ENCODE assay signal across 9 cellular contexts in genomic region chrX:134908235-134908834, GRCh38. TPM values are rescaled to one million over a fixed set of nuclear protein-coding genes. Genes with fewer than 3 reads are reported as not detected.
DNase-seq lines count a peak whose midpoint lies in the region; ATAC-seq, FAIRE-seq and TF ChIP-seq lines count a peak whose summit lies in the region.
"Had no signal": no experiment of that assay in that cellular context is flagged by ENCODE, and none has a peak within 500 bp of the region (broad histone marks: within the 10 kb centered on the region; RNA-seq: fewer than 3 reads in every experiment).

No MANE protein-coding gene starts in this region.

- no peak overlapping the region for H3K27ac ChIP-seq in lower lobe of right lung

- no peaks in the 10 kb centered on the region for H3K9me3 Mint-ChIP-seq in HFFc6
- H3K9me3 Mint-ChIP-seq in T-helper 2 cell treated with Interferon-gamma antibody and Interleukin-4, amounts not matched to agents 5 μg/mL and 100 μg/mL, for 36 hours, result no peaks in the 10 kb centered on the region

- ATAC-seq in HG03196 (IDR thresholded peaks at IDR 0.05; ENCODE audit: unreplicated experiment) (no peak), lower lobe of right lung (no peak)

- no peak overlapping the region for H3K4me3 ChIP-seq in lower lobe of right lung

- intact Hi-C loops in lower lobe of right lung (cut with DNase I), result no loop called here

- 0 out of 2 replicates have a peak, but pooled peaks cover 1% of the 10 kb centered on the region for H3K27me3 Mint-ChIP-seq in HFFc6 (ENCODE audit: insufficient read depth)
- no peaks in the 10 kb centered on the region for H3K27me3 Mint-ChIP-seq in T-helper 2 cell treated with Interferon-gamma antibody and Interleukin-4, amounts not matched to agents 5 μg/mL and 100 μg/mL, for 36 hours (ENCODE audit: low read depth)

- no peak for FAIRE-seq in RCC 7860 (lab: Jason Lieb, UNC)
- FAIRE-seq: HTR-8/SVneo had no signal

- no peaks in the 10 kb centered on the region for H3K27me3 ChIP-seq in lower lobe of right lung (ENCODE audit: low read depth)

- no peaks in the 10 kb centered on the region for H3K9me3 ChIP-seq in lower lobe of right lung

- H3K4me1 Mint-ChIP-seq in HFFc6 (ENCODE audit: low read depth), result peaks cover 21% of the 10 kb centered on the region
- H3K4me1 Mint-ChIP-seq in T-helper 2 cell treated with Interferon-gamma antibody and Interleukin-4, amounts not matched to agents 5 μg/mL and 100 μg/mL, for 36 hours (ENCODE audit: low read depth), result peaks cover 6% of the 10 kb centered on the region

- TF ChIP-seq CTCF in HFFc6 (IDR thresholded peaks at IDR 0.05), result peak; percentile 57; the same call in 1 of the 2 replicates
- no peak for TF ChIP-seq CTCF in lower lobe of right lung (IDR thresholded peaks at IDR 0.05)

- no peaks in the 10 kb centered on the region for H3K36me3 ChIP-seq in lower lobe of right lung

- peak; percentile 24 for DNase-seq in COLO829 (ENCODE audit: low spot score)
- peak; percentile 52 for DNase-seq in HFFc6
- DNase-seq in T-helper 2 cell treated with Interferon-gamma antibody and Interleukin-4, amounts not matched to agents 5 μg/mL and 100 μg/mL, for 36 hours (ENCODE audit: low spot score), result no peak
- peak; percentile 44 for DNase-seq in foreskin melanocyte
- DNase-seq in HuH-7.5 (ENCODE audit: low spot score), result no peak
- DNase-seq in RCC 7860 (ENCODE audit: low spot score), result no peak
- no peak for DNase-seq in lower lobe of right lung

- H3K27ac Mint-ChIP-seq in HFFc6, result peak overlapping the region; percentile 31; the same call in 1 of the 2 replicates
- peak overlapping the region; percentile 72 for H3K27ac Mint-ChIP-seq in T-helper 2 cell treated with Interferon-gamma antibody and Interleukin-4, amounts not matched to agents 5 μg/mL and 100 μg/mL, for 36 hours

- H3K36me3 Mint-ChIP-seq in HFFc6 (ENCODE audit: low read depth), result no peaks in the 10 kb centered on the region
- peaks cover 4% of the 10 kb centered on the region for H3K36me3 Mint-ChIP-seq in T-helper 2 cell treated with Interferon-gamma antibody and Interleukin-4, amounts not matched to agents 5 μg/mL and 100 μg/mL, for 36 hours (ENCODE audit: low read depth)

- no peaks in the 10 kb centered on the region for H3K4me1 ChIP-seq in lower lobe of right lung

- no peak overlapping the region for H3K4me3 Mint-ChIP-seq in HFFc6
- H3K4me3 Mint-ChIP-seq in T-helper 2 cell treated with Interferon-gamma antibody and Interleukin-4, amounts not matched to agents 5 μg/mL and 100 μg/mL, for 36 hours, result no peak overlapping the region

RNA-seq across cellular contexts. Expression of gene MOSPD1, which starts 6.7 kb away (rescaled TPM):
- total RNA-seq in HFFc6 (2021; fragmentation: NEBNext Ultra II Directional; extraction: Animal tissue kit (Norgen Biotek cat#: 25700)), result 10 to 100 TPM; 26.4 to 34.9 (median 31.5) TPM
- 15.1 TPM for total RNA-seq in lower lobe of right lung

Comparison
In these comparisons a context has a peak if more than half of its experiments do, and no peak if none do; other contexts are left out.
1. DNase-seq: peak in COLO829 (single experiment), HFFc6 (single experiment) and foreskin melanocyte (single experiment); none in T-helper 2 cell treated with Interferon-gamma antibody and Interleukin-4, amounts not matched to agents 5 μg/mL and 100 μg/mL, for 36 hours (single experiment), HuH-7.5 (single experiment), RCC 7860 (single experiment) and lower lobe of right lung (single experiment).